In genomic region chr9:21153688-21154608, GRCh38 we compare ENCODE assay signal across 9 cellular contexts. TPM values are rescaled to one million over a fixed set of nuclear protein-coding genes. Genes with fewer than 3 reads are reported as not detected.
DNase-seq lines count a peak whose midpoint lies in the region; ATAC-seq and TF ChIP-seq lines count a peak whose summit lies in the region.
"Had no signal": no experiment of that assay in that cellular context is flagged by ENCODE, and none has a peak within 500 bp of the region (broad histone marks: within the 10 kb centered on the region; RNA-seq: fewer than 3 reads in every experiment).

No MANE protein-coding gene starts in this region.

- POLR2A ChIA-PET in activated CD8-positive, alpha-beta T cell treated with anti-CD3 and anti-CD28 coated beads for 36 hours (lab: Charles Lee): no interaction called here

- H4K20me1 ChIP-seq in GM23338 (replicated peaks; ENCODE audit: insufficient read depth): no peaks in the 10 kb centered on the region

- no peak overlapping the region for H3K4me3 Mint-ChIP-seq in activated CD4-positive, alpha-beta T cell treated with anti-CD3 and anti-CD28 coated beads, Interleukin-2, amount 10 ng/mL, durations not matched to agents 24 days and 14 days
- no peak overlapping the region for H3K4me3 Mint-ChIP-seq in GM23338
- H3K4me3 Mint-ChIP-seq in activated CD8-positive, alpha-beta T cell treated with anti-CD3 and anti-CD28 coated beads for 36 hours: no peak overlapping the region
- H3K4me3 Mint-ChIP-seq: CD8-positive, alpha-beta memory T cell had no signal

- H3K36me3 ChIP-seq in GM23338 (ENCODE audit: insufficient read depth): no peaks in the 10 kb centered on the region

- peaks cover 7% of the 10 kb centered on the region for H3K9me3 Mint-ChIP-seq in activated CD4-positive, alpha-beta T cell treated with anti-CD3 and anti-CD28 coated beads, Interleukin-2, amount 10 ng/mL, durations not matched to agents 24 days and 14 days
- H3K9me3 Mint-ChIP-seq in GM23338: no peaks in the 10 kb centered on the region
- peaks cover 2% of the 10 kb centered on the region for H3K9me3 Mint-ChIP-seq in activated CD8-positive, alpha-beta T cell treated with anti-CD3 and anti-CD28 coated beads for 36 hours

- peaks cover 14% of the 10 kb centered on the region for H3K4me1 Mint-ChIP-seq in activated CD4-positive, alpha-beta T cell treated with anti-CD3 and anti-CD28 coated beads, Interleukin-2, amount 10 ng/mL, durations not matched to agents 24 days and 14 days
- H3K4me1 Mint-ChIP-seq in GM23338: peaks cover 6% of the 10 kb centered on the region; the same call in 2 of the 3 replicates
- peaks cover 7% of the 10 kb centered on the region for H3K4me1 Mint-ChIP-seq in activated CD8-positive, alpha-beta T cell treated with anti-CD3 and anti-CD28 coated beads for 36 hours (ENCODE audit: low read depth)

- peaks cover 20% of the 10 kb centered on the region for H3K27me3 Mint-ChIP-seq in activated CD4-positive, alpha-beta T cell treated with anti-CD3 and anti-CD28 coated beads, Interleukin-2, amount 10 ng/mL, durations not matched to agents 24 days and 14 days
- H3K27me3 Mint-ChIP-seq in GM23338 (ENCODE audit: insufficient read depth, low read depth, poor library complexity): no peaks in the 10 kb centered on the region
- no peaks in the 10 kb centered on the region for H3K27me3 Mint-ChIP-seq in activated CD8-positive, alpha-beta T cell treated with anti-CD3 and anti-CD28 coated beads for 36 hours

- H3F3A ChIP-seq in GM23338 (replicated peaks; ENCODE audit: low read depth): no peaks in the 10 kb centered on the region

- peaks cover under 1% of the 10 kb centered on the region for H3K36me3 Mint-ChIP-seq in activated CD4-positive, alpha-beta T cell treated with anti-CD3 and anti-CD28 coated beads, Interleukin-2, amount 10 ng/mL, durations not matched to agents 24 days and 14 days (ENCODE audit: low read depth)
- H3K36me3 Mint-ChIP-seq in GM23338 (ENCODE audit: low read depth): no peaks in the 10 kb centered on the region
- H3K36me3 Mint-ChIP-seq in activated CD8-positive, alpha-beta T cell treated with anti-CD3 and anti-CD28 coated beads for 36 hours (ENCODE audit: low read depth): no peaks in the 10 kb centered on the region

- H3K4me2 ChIP-seq in GM23338: no peak overlapping the region

- H2AFZ ChIP-seq in GM23338: peak overlapping the region; percentile 79

- no peaks in the 10 kb centered on the region for H3K79me2 ChIP-seq in GM23338 (replicated peaks; ENCODE audit: insufficient read depth)

- ATAC-seq in GM23338 (peak; percentile 96), left lobe of liver (peak; percentile 60)
- ATAC-seq in activated CD8-positive, alpha-beta T cell treated with anti-CD3 and anti-CD28 coated beads for 36 hours: peak; percentile 67

- no peak overlapping the region for H3K27ac ChIP-seq in GM23338 (ENCODE audit: low read depth)

- CTCF ChIA-PET in activated CD8-positive, alpha-beta T cell treated with anti-CD3 and anti-CD28 coated beads for 36 hours (lab: Charles Lee): interaction anchor here (0.8 to 1.9 kb wide), 6 partner anchors 14 to 166 kb away, joined by 3 to 7 read pairs (median 4); no protein-coding TSS in a partner anchor

- TF ChIP-seq CTCF in GM23338 (conservative IDR thresholded peaks at IDR 0.05; ENCODE audit: low read depth in 2 of 2): peak; percentile 55 to 67
- peak; percentile 22 for TF ChIP-seq CTCF in activated CD8-positive, alpha-beta T cell treated with anti-CD3 and anti-CD28 coated beads for 36 hours (IDR thresholded peaks at IDR 0.05)

- no peaks in the 10 kb centered on the region for H3K9me2 ChIP-seq in GM23338 (ENCODE audit: insufficient read depth)

- intact Hi-C loops in activated CD4-positive, alpha-beta T cell treated with anti-CD3 and anti-CD28 coated beads, Interleukin-2, amount 10 ng/mL, durations not matched to agents 24 days and 14 days (cut with micrococcal nuclease): no loop called here
- intact Hi-C loops in activated CD8-positive, alpha-beta T cell treated with anti-CD3 and anti-CD28 coated beads for 36 hours (cut with micrococcal nuclease): no loop called here

- no peaks in the 10 kb centered on the region for H3K27me3 ChIP-seq in GM23338 (ENCODE audit: insufficient read depth)

- H3K4me3 ChIP-seq in GM23338: no peak overlapping the region

- DNase-seq in activated CD4-positive, alpha-beta T cell treated with anti-CD3 and anti-CD28 coated beads, Interleukin-2, amount 10 ng/mL, durations not matched to agents 24 days and 14 days: peak; percentile 74
- no peak for DNase-seq in activated CD4-positive, alpha-beta T cell treated with anti-CD3 and anti-CD28 coated beads, Interleukin-2, amount 50 U/mL, for 1 hour
- DNase-seq in GM23338 (ENCODE audit: low spot score) (peak; percentile 71), LHCN-M2 (ENCODE audit: low read depth) (peak; percentile 73), left lobe of liver (ENCODE audit: low spot score) (no peak), activated gamma-delta T cell (lab: John Stamatoyannopoulos, UW) (no peak)
- peak; percentile 15 for DNase-seq in activated CD8-positive, alpha-beta T cell treated with anti-CD3 and anti-CD28 coated beads for 36 hours
- no peak for DNase-seq in activated T-cell treated with anti-CD3 and anti-CD28 coated beads, Interleukin-2, amount 50 U/mL, for 48 hours

- H3K4me1 ChIP-seq in GM23338 (ENCODE audit: insufficient read depth): no peaks in the 10 kb centered on the region

- H3K27ac Mint-ChIP-seq in activated CD4-positive, alpha-beta T cell treated with anti-CD3 and anti-CD28 coated beads, Interleukin-2, amount 10 ng/mL, durations not matched to agents 24 days and 14 days: peak overlapping the region; percentile 8
- peak overlapping the region; percentile 73; the same call in 1 of the 2 replicates for H3K27ac Mint-ChIP-seq in GM23338
- H3K27ac Mint-ChIP-seq in activated CD8-positive, alpha-beta T cell treated with anti-CD3 and anti-CD28 coated beads for 36 hours: no peak overlapping the region

TF ChIP-seq in GM23338, 12 proteins besides CTCF, POLR2A, EP300 and RAD21 (continues in another document):
- TF ChIP-seq STAT1 (IDR thresholded peaks at IDR 0.05; ENCODE audit: unreplicated experiment): no peak
- TF ChIP-seq ZNF114 (CRISPR knock-in tag; IDR thresholded peaks at IDR 0.05): no peak
- no peak for TF ChIP-seq POLR2AphosphoS5 (IDR thresholded peaks at IDR 0.05; ENCODE audit: low read depth)
- TF ChIP-seq EZH2 (IDR thresholded peaks at IDR 0.05; ENCODE audit: low read depth, unreplicated experiment): no peak

RNA-seq across cellular contexts. Expression of gene IFNW1, which starts 12.3 kb away (rescaled TPM):
- not detected in 2 replicates for total RNA-seq in activated CD4-positive, alpha-beta T cell treated with anti-CD3 and anti-CD28 coated beads, Interleukin-2, amount 10 ng/mL, durations not matched to agents 24 days and 14 days
- not detected in 2 replicates for total RNA-seq in GM23338 (2014; rRNA removed; shearing (Covaris generic))
- polyA plus RNA-seq in GM23338 (2016; fragmentation: Nextera tagmentation; extraction: Ambion mirVana): not detected in 2 replicates
- total RNA-seq in LHCN-M2 (2014; rRNA removed): not detected in 2 replicates
- polyA plus RNA-seq in LHCN-M2 (2012): not detected
- total RNA-seq in activated CD8-positive, alpha-beta T cell treated with anti-CD3 and anti-CD28 coated beads for 36 hours: not detected
- total RNA-seq in left lobe of liver: not detected
- total RNA-seq: CD8-positive, alpha-beta memory T cell had no signal

RNA-seq across cellular contexts. Expression of gene IFNA21, which starts 12.5 kb away (rescaled TPM):
- total RNA-seq in activated CD4-positive, alpha-beta T cell treated with anti-CD3 and anti-CD28 coated beads, Interleukin-2, amount 10 ng/mL, durations not matched to agents 24 days and 14 days: not detected in 2 replicates
- total RNA-seq in GM23338 (2014; rRNA removed; shearing (Covaris generic)): not detected in 2 replicates
- polyA plus RNA-seq in GM23338 (2016; fragmentation: Nextera tagmentation; extraction: Ambion mirVana): not detected in 2 replicates
- total RNA-seq in LHCN-M2 (2014; rRNA removed): not detected in 2 replicates
- not detected for polyA plus RNA-seq in LHCN-M2 (2012)
- not detected for total RNA-seq in activated CD8-positive, alpha-beta T cell treated with anti-CD3 and anti-CD28 coated beads for 36 hours
- total RNA-seq in left lobe of liver: not detected
- total RNA-seq: CD8-positive, alpha-beta memory T cell had no signal
- polyA plus RNA-seq: CD8-positive, alpha-beta memory T cell had no signal

RNA-seq across cellular contexts. Expression of gene IFNA4, which starts 33.4 kb away (rescaled TPM):
- total RNA-seq in activated CD4-positive, alpha-beta T cell treated with anti-CD3 and anti-CD28 coated beads, Interleukin-2, amount 10 ng/mL, durations not matched to agents 24 days and 14 days: not detected in 2 replicates
- total RNA-seq in GM23338 (2014; rRNA removed; shearing (Covaris generic)): not detected in 2 replicates
- polyA plus RNA-seq in GM23338 (2016; fragmentation: Nextera tagmentation; extraction: Ambion mirVana): not detected in 2 replicates
- not detected in 2 replicates for total RNA-seq in LHCN-M2 (2014; rRNA removed)
- not detected for polyA plus RNA-seq in LHCN-M2 (2012)
- not detected for total RNA-seq in activated CD8-positive, alpha-beta T cell treated with anti-CD3 and anti-CD28 coated beads for 36 hours
- not detected for total RNA-seq in left lobe of liver
- total RNA-seq: CD8-positive, alpha-beta memory T cell had no signal
- polyA plus RNA-seq: CD8-positive, alpha-beta memory T cell had no signal

RNA-seq across cellular contexts. Expression of gene IFNA7, which starts 48.1 kb away (rescaled TPM):
- total RNA-seq in activated CD4-positive, alpha-beta T cell treated with anti-CD3 and anti-CD28 coated beads, Interleukin-2, amount 10 ng/mL, durations not matched to agents 24 days and 14 days: not detected in 2 replicates
- not detected in 2 replicates for total RNA-seq in GM23338 (2014; rRNA removed; shearing (Covaris generic))
- not detected in 2 replicates for polyA plus RNA-seq in GM23338 (2016; fragmentation: Nextera tagmentation; extraction: Ambion mirVana)
- total RNA-seq in LHCN-M2 (2014; rRNA removed) (not detected in 2 replicates), left lobe of liver (not detected)
- not detected for polyA plus RNA-seq in LHCN-M2 (2012)
- not detected for total RNA-seq in activated CD8-positive, alpha-beta T cell treated with anti-CD3 and anti-CD28 coated beads for 36 hours
- total RNA-seq: CD8-positive, alpha-beta memory T cell had no signal
- polyA plus RNA-seq: CD8-positive, alpha-beta memory T cell had no signal

RNA-seq across cellular contexts. Expression of gene IFNA10, which starts 53.0 kb away (rescaled TPM):
- not detected in 2 replicates for total RNA-seq in activated CD4-positive, alpha-beta T cell treated with anti-CD3 and anti-CD28 coated beads, Interleukin-2, amount 10 ng/mL, durations not matched to agents 24 days and 14 days
- total RNA-seq in GM23338 (2014; rRNA removed; shearing (Covaris generic)): not detected in 2 replicates
- polyA plus RNA-seq in GM23338 (2016; fragmentation: Nextera tagmentation; extraction: Ambion mirVana): not detected in 2 replicates
- total RNA-seq in LHCN-M2 (2014; rRNA removed) (not detected in 2 replicates), left lobe of liver (not detected)
- not detected for polyA plus RNA-seq in LHCN-M2 (2012)
- total RNA-seq in activated CD8-positive, alpha-beta T cell treated with anti-CD3 and anti-CD28 coated beads for 36 hours: not detected
- total RNA-seq: CD8-positive, alpha-beta memory T cell had no signal
- polyA plus RNA-seq: CD8-positive, alpha-beta memory T cell had no signal

Comparison
In these comparisons a context has a peak if more than half of its experiments do, and no peak if none do; other contexts are left out.
1. DNase-seq: peak in activated CD4-positive, alpha-beta T cell treated with anti-CD3 and anti-CD28 coated beads, Interleukin-2, amount 10 ng/mL, durations not matched to agents 24 days and 14 days (single experiment), GM23338 (single experiment), LHCN-M2 (single experiment) and activated CD8-positive, alpha-beta T cell treated with anti-CD3 and anti-CD28 coated beads for 36 hours (single experiment); none in activated CD4-positive, alpha-beta T cell treated with anti-CD3 and anti-CD28 coated beads, Interleukin-2, amount 50 U/mL, for 1 hour (single experiment), left lobe of liver (single experiment), activated gamma-delta T cell (single experiment) and activated T-cell treated with anti-CD3 and anti-CD28 coated beads, Interleukin-2, amount 50 U/mL, for 48 hours (0 of 2).
2. Peak in every context shown above with its lines, with median percentiles within 50 percentile points of each other: ATAC-seq.